Comparison of ENCODE assay signal across 12 cellular contexts in the genomic region with DNA sequence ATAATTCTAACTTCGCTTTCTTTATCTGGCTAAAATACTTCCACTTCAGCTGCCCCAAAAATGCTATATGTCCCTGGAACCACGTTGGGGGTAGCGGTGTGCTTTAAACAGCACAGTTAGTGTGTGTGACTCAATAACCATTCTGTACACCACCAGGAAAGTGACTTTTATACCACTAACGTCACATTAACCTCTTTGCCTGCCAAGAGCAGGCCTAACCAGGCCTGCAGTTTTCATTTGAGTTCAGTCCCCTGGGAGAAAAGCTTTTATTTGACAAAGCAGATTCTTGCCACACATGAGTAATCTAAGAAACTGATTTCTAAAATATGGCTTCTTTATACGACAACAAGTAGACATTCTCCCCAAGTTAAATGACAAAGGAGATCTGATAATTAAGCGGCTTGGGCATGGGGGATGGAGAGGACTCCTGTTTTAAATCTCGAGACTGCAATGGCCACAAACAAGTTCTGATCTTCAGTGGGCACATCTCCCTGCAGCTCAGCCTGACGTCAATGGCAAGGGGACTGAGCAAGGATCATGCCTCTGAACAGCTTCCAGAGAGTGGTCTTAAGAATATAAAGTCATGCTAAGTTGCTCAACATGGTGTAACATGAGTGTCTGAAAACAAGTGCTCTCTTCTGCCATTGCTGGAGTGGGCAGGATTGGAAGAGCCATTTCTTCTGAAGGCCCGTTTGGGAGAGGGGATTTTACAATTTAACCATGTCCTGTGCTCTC.
DNase-seq lines count a peak whose midpoint lies in the region; ATAC-seq, FAIRE-seq and TF ChIP-seq lines count a peak whose summit lies in the region.
"Had no signal": no experiment of that assay in that cellular context is flagged by ENCODE, and none has a peak within 500 bp of the region (broad histone marks: within the 10 kb centered on the region; RNA-seq: fewer than 3 reads in every experiment).

No MANE protein-coding gene starts in this region.

- no peaks in the 10 kb centered on the region for H3K36me3 ChIP-seq in liver (ENCODE audit: control insufficient read depth in 4 of 4, insufficient read depth in 3 of 4, low read depth in 1 of 4, low read length in 3 of 4)
- H3K36me3 ChIP-seq in HepG2 (replicated peaks in 1 of 2; ENCODE audit: control insufficient read depth in 1 of 2, insufficient read depth in 2 of 2, low read length in 2 of 2): no peaks in the 10 kb centered on the region
- no peaks in the 10 kb centered on the region for H3K36me3 ChIP-seq in esophagus muscularis mucosa

- H3K79me2 ChIP-seq in HepG2 (ENCODE audit: insufficient read depth, low read length): no peaks in the 10 kb centered on the region

- in situ Hi-C loops in HepG2 (cut with HindIII; ENCODE audit: extremely low pct_ligation_motif_present, low pct_unique_long_range_greater_than_20kb): no loop called here

- POLR2A ChIA-PET in HepG2 (lab: Yijun Ruan, JAX): no interaction called here

- whole genome bisulfite sequencing in liver: 71% methylated on average over 9 of the region's 9 CpGs
- whole genome bisulfite sequencing in HepG2 (ENCODE audit: low lambda C conversion rate): 38% methylated on average over 9 of the region's 9 CpGs
- 67% methylated on average over 9 of the region's 9 CpGs for WGBS in esophagus muscularis mucosa

- no peaks in the 10 kb centered on the region for H4K20me1 ChIP-seq in HepG2 (ENCODE audit: insufficient read depth, low read length)

- H3K4me3 ChIP-seq in liver (ENCODE audit: low read depth in 1 of 3, low read length in 3 of 3) (no peak overlapping the region), HepG2 (replicated peaks in 1 of 3; ENCODE audit: insufficient read depth in 1 of 3, low read depth in 2 of 3, low read length in 3 of 3) (no peak overlapping the region), esophagus muscularis mucosa (no peak overlapping the region)

- peak overlapping the region; percentile 40 to 71 for H3K27ac ChIP-seq in liver (ENCODE audit: low read depth in 1 of 2, low read length in 2 of 2)
- H3K27ac ChIP-seq in HepG2 (ENCODE audit: extremely low read length, insufficient read depth, low read length): no peak overlapping the region
- H3K27ac ChIP-seq in esophagus muscularis mucosa (replicated peaks in 1 of 4): peak overlapping the region in 1 of 4 donors; percentile 2

- TF ChIP-seq RAD21 in liver (IDR thresholded peaks at IDR 0.05) (peak in 1 of 2 donors; percentile 8), HepG2 (CRISPR knock-in tag; IDR thresholded peaks at IDR 0.05) (no peak)

- CTCF ChIA-PET in HepG2 (lab: Yijun Ruan, JAX; ENCODE audit: low intra/inter-chr PET ratio, low total read pairs): no interaction called here

- no peak overlapping the region for H2AFZ ChIP-seq in HepG2 (ENCODE audit: low read length)

- no peak overlapping the region for H3K4me2 ChIP-seq in HepG2 (ENCODE audit: low read depth, low read length)

- TF ChIP-seq EP300 in HepG2 (IDR thresholded peaks at IDR 0.05; ENCODE audit: low read depth in 2 of 2, low read length in 2 of 2): no peak
- TF ChIP-seq EP300 in HepG2 (CRISPR knock-in tag; IDR thresholded peaks at IDR 0.05; ENCODE audit: borderline replicate concordance): no peak
- TF ChIP-seq EP300 in esophagus muscularis mucosa (IDR thresholded peaks at IDR 0.05): no peak

- BruUV-seq in HepG2 (replicated peaks; lab: Mats Ljungman, UMichigan): no TSS peak

- no peaks in the 10 kb centered on the region for H3K9me3 ChIP-seq in liver (ENCODE audit: control insufficient read depth in 4 of 4, low read length in 3 of 4)
- no peaks in the 10 kb centered on the region for H3K9me3 ChIP-seq in HepG2 (ENCODE audit: low read length)
- no peaks in the 10 kb centered on the region for H3K9me3 ChIP-seq in esophagus muscularis mucosa

- H3K27me3 ChIP-seq in liver (ENCODE audit: control insufficient read depth in 4 of 4, insufficient read depth in 4 of 4, low read length in 3 of 4) (no peaks in the 10 kb centered on the region), HepG2 (ENCODE audit: control insufficient read depth in 1 of 2, insufficient read depth in 2 of 2, low read length in 2 of 2) (no peaks in the 10 kb centered on the region), esophagus muscularis mucosa (no peaks in the 10 kb centered on the region)

- intact Hi-C loops in HepG2 (cut with micrococcal nuclease; ENCODE audit: unreplicated experiment) (no loop called here), esophagus muscularis mucosa (cut with DNase I) (no loop called here)

- no peak for TF ChIP-seq CTCF in liver (IDR thresholded peaks at IDR 0.05; ENCODE audit: low read depth, low read length, missing input control)
- no peak for TF ChIP-seq CTCF in HepG2 (CRISPR knock-in tag; IDR thresholded peaks at IDR 0.05)
- TF ChIP-seq CTCF in esophagus muscularis mucosa (IDR thresholded peaks at IDR 0.05): no peak

- no peak for FAIRE-seq in HepG2 (lab: Jason Lieb, UNC)
- FAIRE-seq: endothelial cell of umbilical vein had no signal

- peaks cover 0 to 13% (median 9%) of the 10 kb centered on the region in 4 donors for H3K4me1 ChIP-seq in liver (ENCODE audit: control insufficient read depth in 4 of 4, insufficient read depth in 4 of 4, low read length in 3 of 4)
- H3K4me1 ChIP-seq in HepG2 (ENCODE audit: insufficient read depth, low read length): no peaks in the 10 kb centered on the region
- H3K4me1 ChIP-seq in esophagus muscularis mucosa: peaks cover 0 to 10% (median 8%) of the 10 kb centered on the region in 4 donors

- no peak for DNase-seq in HepG2 (ENCODE audit: low spot score)
- peak; percentile 78 for DNase-seq in esophagus muscularis mucosa (ENCODE audit: extremely low spot score)
- peak; percentile 43 for DNase-seq in myocyte (ENCODE audit: low read depth)
- no peak for DNase-seq in activated effector memory CD4-positive, alpha-beta T cell treated with anti-CD3 and anti-CD28 coated beads, Interleukin-2, amount 50 U/mL, for 16 hours
- no peak for DNase-seq in HCEC 1CT
- DNase-seq in HuH-7 (ENCODE audit: low spot score): no peak
- no peak for DNase-seq in activated CD4-positive, alpha-beta T cell treated with anti-CD3 and anti-CD28 coated beads, Interleukin-2, amount 50 U/mL, for 4 hours
- DNase-seq: amygdala; NCI-H2029 treated with DMSO at 0.1 percent for 48 hours; stimulated activated CD4-positive, alpha-beta T cell treated with anti-CD3 and anti-CD28 coated beads, Interleukin-4, amount 100 ng/mL, for 1 hour had no signal

- ATAC-seq in HepG2: no peak

- H3K9ac ChIP-seq in liver (ENCODE audit: low read depth in 1 of 2, low read length in 2 of 2) (peak overlapping the region in 1 of 2 donors; percentile 30), HepG2 (ENCODE audit: insufficient read depth, low read depth, low read length) (no peak overlapping the region)

- TF ChIP-seq POLR2A in HepG2 (IDR thresholded peaks at IDR 0.05; ENCODE audit: insufficient read depth in 1 of 2, low read depth in 2 of 2, low read length in 2 of 2): no peak
- TF ChIP-seq POLR2A in esophagus muscularis mucosa (IDR thresholded peaks at IDR 0.05; ENCODE audit: low read depth): no peak

TF ChIP-seq in liver, 16 proteins besides CTCF, POLR2A, EP300 and RAD21:
- TF ChIP-seq GABPA (IDR thresholded peaks at IDR 0.05 in 1 of 2, conservative IDR thresholded peaks at IDR 0.05 in 1 of 2) (no peak), FOXA2 (IDR thresholded peaks at IDR 0.05) (peak; percentile 6), HNF4A (conservative IDR thresholded peaks at IDR 0.05) (peak in 1 of 2 donors; percentile 6), RXRA (IDR thresholded peaks at IDR 0.05) (peak in 1 of 2 donors; percentile 48), FOXA1 (IDR thresholded peaks at IDR 0.05) (no peak)
- TF ChIP-seq, protein P1, sequence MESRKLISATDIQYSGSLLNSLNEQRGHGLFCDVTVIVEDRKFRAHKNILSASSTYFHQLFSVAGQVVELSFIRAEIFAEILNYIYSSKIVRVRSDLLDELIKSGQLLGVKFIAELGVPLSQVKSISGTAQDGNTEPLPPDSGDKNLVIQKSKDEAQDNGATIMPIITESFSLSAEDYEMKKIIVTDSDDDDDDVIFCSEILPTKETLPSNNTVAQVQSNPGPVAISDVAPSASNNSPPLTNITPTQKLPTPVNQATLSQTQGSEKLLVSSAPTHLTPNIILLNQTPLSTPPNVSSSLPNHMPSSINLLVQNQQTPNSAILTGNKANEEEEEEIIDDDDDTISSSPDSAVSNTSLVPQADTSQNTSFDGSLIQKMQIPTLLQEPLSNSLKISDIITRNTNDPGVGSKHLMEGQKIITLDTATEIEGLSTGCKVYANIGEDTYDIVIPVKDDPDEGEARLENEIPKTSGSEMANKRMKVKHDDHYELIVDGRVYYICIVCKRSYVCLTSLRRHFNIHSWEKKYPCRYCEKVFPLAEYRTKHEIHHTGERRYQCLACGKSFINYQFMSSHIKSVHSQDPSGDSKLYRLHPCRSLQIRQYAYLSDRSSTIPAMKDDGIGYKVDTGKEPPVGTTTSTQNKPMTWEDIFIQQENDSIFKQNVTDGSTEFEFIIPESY (IDR thresholded peaks at IDR 0.05): no peak

TF ChIP-seq in HepG2, 621 proteins besides CTCF, POLR2A, EP300 and RAD21 (continues in another document):
- no peak for TF ChIP-seq POGK (CRISPR knock-in tag; conservative IDR thresholded peaks at IDR 0.05)
- TF ChIP-seq ATAD3A (CRISPR knock-in tag; IDR thresholded peaks at IDR 0.05): no peak
- no peak for TF ChIP-seq HNF4G (IDR thresholded peaks at IDR 0.05; ENCODE audit: borderline replicate concordance, low read depth, low read length)
- no peak for TF ChIP-seq HNF4G (CRISPR knock-in tag; IDR thresholded peaks at IDR 0.05; ENCODE audit: borderline replicate concordance, low read depth)
- no peak for TF ChIP-seq KMT2A (CRISPR knock-in tag; IDR thresholded peaks at IDR 0.05)
- no peak for TF ChIP-seq RFX3 (CRISPR knock-in tag; IDR thresholded peaks at IDR 0.05)
- TF ChIP-seq, protein P2, sequence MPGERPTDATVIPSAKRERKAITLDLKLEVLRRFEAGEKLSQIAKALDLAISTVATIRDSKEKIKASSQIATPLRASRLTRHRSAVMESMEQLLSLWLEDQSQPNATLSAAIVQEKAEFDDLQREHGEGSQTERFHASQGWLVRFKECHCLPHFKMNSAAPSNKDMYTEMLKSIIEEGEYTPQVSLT (CRISPR knock-in tag; IDR thresholded peaks at IDR 0.05; ENCODE audit: borderline replicate concordance, low read depth): no peak
- TF ChIP-seq HOXA3 (CRISPR knock-in tag; IDR thresholded peaks at IDR 0.05): no peak
- TF ChIP-seq ZBTB7B (CRISPR knock-in tag; IDR thresholded peaks at IDR 0.05): no peak

Comparison
In these comparisons a context has a peak if more than half of its experiments do, and no peak if none do; other contexts are left out.
1. DNase-seq: peak in esophagus muscularis mucosa (single experiment) and myocyte (single experiment); none in HepG2 (single experiment), activated effector memory CD4-positive, alpha-beta T cell treated with anti-CD3 and anti-CD28 coated beads, Interleukin-2, amount 50 U/mL, for 16 hours (single experiment), HCEC 1CT (single experiment), HuH-7 (single experiment) and activated CD4-positive, alpha-beta T cell treated with anti-CD3 and anti-CD28 coated beads, Interleukin-2, amount 50 U/mL, for 4 hours (0 of 2).